Comparison of ENCODE assay signal across 1 cellular context in genomic region chr6:149717255-149717587, GRCh38.
TF ChIP-seq lines count a peak whose summit lies in the region.

No MANE protein-coding gene starts in this region.

TF ChIP-seq in K562, 482 proteins besides CTCF, POLR2A, EP300 and RAD21:
- TF ChIP-seq MXI1 (IDR thresholded peaks at IDR 0.05; ENCODE audit: low read depth, low read length) (peak; percentile 26; the same call in 1 of the 2 replicates), RUNX1 (IDR thresholded peaks at IDR 0.05; ENCODE audit: low read depth) (0 out of 2 replicates have a peak, but pooled peaks have one; percentile 29), LARP7 (IDR thresholded peaks at IDR 0.05) (peak; percentile 37; the same call in 1 of the 2 replicates), ZNF431 (CRISPR knock-in tag; IDR thresholded peaks at IDR 0.05) (no peak)
- TF ChIP-seq, protein P1, sequence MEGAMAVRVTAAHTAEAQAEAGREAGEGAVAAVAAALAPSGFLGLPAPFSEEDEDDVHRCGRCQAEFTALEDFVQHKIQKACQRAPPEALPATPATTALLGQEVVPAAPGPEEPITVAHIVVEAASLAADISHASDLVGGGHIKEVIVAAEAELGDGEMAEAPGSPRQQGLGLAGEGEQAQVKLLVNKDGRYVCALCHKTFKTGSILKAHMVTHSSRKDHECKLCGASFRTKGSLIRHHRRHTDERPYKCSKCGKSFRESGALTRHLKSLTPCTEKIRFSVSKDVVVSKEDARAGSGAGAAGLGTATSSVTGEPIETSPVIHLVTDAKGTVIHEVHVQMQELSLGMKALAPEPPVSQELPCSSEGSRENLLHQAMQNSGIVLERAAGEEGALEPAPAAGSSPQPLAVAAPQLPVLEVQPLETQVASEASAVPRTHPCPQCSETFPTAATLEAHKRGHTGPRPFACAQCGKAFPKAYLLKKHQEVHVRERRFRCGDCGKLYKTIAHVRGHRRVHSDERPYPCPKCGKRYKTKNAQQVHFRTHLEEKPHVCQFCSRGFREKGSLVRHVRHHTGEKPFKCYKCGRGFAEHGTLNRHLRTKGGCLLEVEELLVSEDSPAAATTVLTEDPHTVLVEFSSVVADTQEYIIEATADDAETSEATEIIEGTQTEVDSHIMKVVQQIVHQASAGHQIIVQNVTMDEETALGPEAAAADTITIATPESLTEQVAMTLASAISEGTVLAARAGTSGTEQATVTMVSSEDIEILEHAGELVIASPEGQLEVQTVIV (CRISPR knock-in tag; IDR thresholded peaks at IDR 0.05; ENCODE audit: borderline replicate concordance): peak; percentile 67; the same call in 1 of the 2 replicates
TF ChIP-seq in K562: peak in this region for 4.
